8 cellular contexts compared by ENCODE assay signal in genomic region chr14:66070542-66071319, GRCh38.
DNase-seq lines count a peak whose midpoint lies in the region; ATAC-seq, FAIRE-seq and TF ChIP-seq lines count a peak whose summit lies in the region.

No MANE protein-coding gene starts in this region.

- TF ChIP-seq EP300 in A549 (IDR thresholded peaks at IDR 0.05) (no peak), stomach (IDR thresholded peaks at IDR 0.05) (no peak)

- intact Hi-C loops in natural killer cell (cut with micrococcal nuclease) (loop anchor here (1.0 to 10.0 kb wide), 3 partner anchors 658 to 1086 kb away; partner anchors contain the start of genes FNTB and FUT8), stomach (cut with DNase I; ENCODE audit: low total_unique reads) (no loop called here)

- CTCF ChIA-PET in A549 (lab: Yijun Ruan, JAX): interaction anchor here (0.6 to 3.2 kb wide), 18 partner anchors 8 to 907 kb away, joined by 3 to 17 read pairs (median 3); no protein-coding TSS in a partner anchor

- no peaks in the 10 kb centered on the region for H3K9me3 Mint-ChIP-seq in effector memory CD8-positive, alpha-beta T cell
- H3K9me3 Mint-ChIP-seq in natural killer cell: no peaks in the 10 kb centered on the region

- TF ChIP-seq CTCF in A549 (IDR thresholded peaks at IDR 0.05): peak; percentile 71
- peak; percentile 93 for TF ChIP-seq CTCF in natural killer cell (IDR thresholded peaks at IDR 0.05)
- peak in 5 of 7 experiments; percentile 56 to 83 (median 62) for TF ChIP-seq CTCF in stomach (IDR thresholded peaks at IDR 0.05)

- no peak for TF ChIP-seq POLR2A in A549 (IDR thresholded peaks at IDR 0.05; ENCODE audit: low read length)
- TF ChIP-seq POLR2A in GM12892 (IDR thresholded peaks at IDR 0.05; ENCODE audit: low read depth, low read length): no peak
- no peak for TF ChIP-seq POLR2A in stomach (IDR thresholded peaks at IDR 0.05)

- H3K27me3 ChIP-seq in stomach: no peaks in the 10 kb centered on the region

- H3K4me2 ChIP-seq in A549: no peak overlapping the region

- H3K4me3 ChIP-seq in A549 (no peak overlapping the region), stomach (no peak overlapping the region)

- POLR2A ChIA-PET in A549 (lab: Yijun Ruan, JAX): no interaction called here

- no peak overlapping the region for H3K27ac Mint-ChIP-seq in effector memory CD8-positive, alpha-beta T cell
- no peak overlapping the region for H3K27ac Mint-ChIP-seq in natural killer cell

- H3K4me1 ChIP-seq in A549 (no peaks in the 10 kb centered on the region), stomach (peaks cover 0 to 4% (median 0%) of the 10 kb centered on the region in 4 donors)

- no peaks in the 10 kb centered on the region for H3K36me3 Mint-ChIP-seq in effector memory CD8-positive, alpha-beta T cell (ENCODE audit: insufficient read depth)
- H3K36me3 Mint-ChIP-seq in natural killer cell: no peaks in the 10 kb centered on the region

- 13% methylated on average over 12 of the region's 12 CpGs for WGBS in A549 (ENCODE audit: missing lambda C conversion rate)
- WGBS in stomach, 5 donors: 39 to 57% (median 51%) methylated on average over 12 of the region's 12 CpGs

- ATAC-seq in A549 (peak; percentile 55 to 90; a peak in 3 of 6 replicates), natural killer cell (peak; percentile 61 to 91 (median 74)), GM19023 (IDR thresholded peaks at IDR 0.05; ENCODE audit: unreplicated experiment) (no peak)
- ATAC-seq in effector memory CD8-positive, alpha-beta T cell (replicated peaks): peak; percentile 81

- H3K4me3 Mint-ChIP-seq in effector memory CD8-positive, alpha-beta T cell: no peak overlapping the region
- H3K4me3 Mint-ChIP-seq in natural killer cell: no peak overlapping the region

- no peaks in the 10 kb centered on the region for H3K9me3 ChIP-seq in A549
- no peaks in the 10 kb centered on the region for H3K9me3 ChIP-seq in stomach

- DNase-seq in A549 (ENCODE audit: low read depth in 1 of 2, low spot score in 1 of 2) (peak; percentile 16 to 55), GM12892 (ENCODE audit: insufficient read length) (peak; percentile 38), NCI-H1436 treated with DMSO at 0.1 percent for 48 hours (lab: John Stamatoyannopoulos, UW) (peak; percentile 7), natural killer cell (peak; percentile 55), stomach (peak; percentile 62)
- DNase-seq in activated CD4-positive, alpha-beta T cell treated with anti-CD3 and anti-CD28 coated beads, Interleukin-2, amount 50 U/mL, for 48 hours: peak; percentile 77 to 81
- DNase-seq in effector memory CD8-positive, alpha-beta T cell: peak; percentile 71 to 74 (median 73)

- peaks cover 5% of the 10 kb centered on the region in 2 donors for H3K4me1 Mint-ChIP-seq in effector memory CD8-positive, alpha-beta T cell (ENCODE audit: low read depth in 2 of 2)
- no peaks in the 10 kb centered on the region for H3K4me1 Mint-ChIP-seq in natural killer cell

- H3K27me3 Mint-ChIP-seq in effector memory CD8-positive, alpha-beta T cell: peaks cover 15 to 25% of the 10 kb centered on the region in 2 donors
- peaks cover 6 to 18% of the 10 kb centered on the region in 2 donors for H3K27me3 Mint-ChIP-seq in natural killer cell (ENCODE audit: low read depth in 2 of 2)

- TF ChIP-seq RAD21 in A549 (conservative IDR thresholded peaks at IDR 0.05 in 1 of 2, IDR thresholded peaks at IDR 0.05 in 1 of 2): peak; percentile 68 to 69

- no peaks in the 10 kb centered on the region for H3K36me3 ChIP-seq in stomach

- no peak overlapping the region for H3K27ac ChIP-seq in A549
- H3K27ac ChIP-seq in stomach: no peak overlapping the region

- no peak for FAIRE-seq in A549 (lab: Jason Lieb, UNC)
- peak; percentile 83 for FAIRE-seq in GM12892 (lab: Jason Lieb, UNC)

TF ChIP-seq in A549, 52 proteins besides CTCF, POLR2A, EP300 and RAD21:
- TF ChIP-seq MAFK (IDR thresholded peaks at IDR 0.05; ENCODE audit: partially characterized antibody) (no peak), SMC3 (IDR thresholded peaks at IDR 0.05) (peak; percentile 54), PBX3 (IDR thresholded peaks at IDR 0.05) (no peak), MAX (IDR thresholded peaks at IDR 0.05) (no peak)

Comparison
In these comparisons a context has a peak if more than half of its experiments do, and no peak if none do; other contexts are left out.
1. DNase-seq: peak in every context shown above with its lines; median percentile 79 in activated CD4-positive, alpha-beta T cell treated with anti-CD3 and anti-CD28 coated beads, Interleukin-2, amount 50 U/mL, for 48 hours; 73 in effector memory CD8-positive, alpha-beta T cell; 62 in stomach; 55 in natural killer cell; 38 in GM12892; 36 in A549; 7 in NCI-H1436 treated with DMSO at 0.1 percent for 48 hours.